Comparison of ENCODE assay signal across 8 cellular contexts in genomic region chr7:42235734-42236133, GRCh38. TPM values are rescaled to one million over a fixed set of nuclear protein-coding genes. Genes with fewer than 3 reads are reported as not detected.
DNase-seq lines count a peak whose midpoint lies in the region; ATAC-seq, FAIRE-seq and TF ChIP-seq lines count a peak whose summit lies in the region.

No MANE protein-coding gene starts in this region.

- 14% methylated on average over 12 of the region's 12 CpGs for WGBS in SK-N-SH (ENCODE audit: low lambda C conversion rate)
- WGBS in suprapubic skin = 4% methylated on average over 12 of the region's 12 CpGs

- peaks cover 7% of the 10 kb centered on the region for H3F3A ChIP-seq in SK-N-SH (replicated peaks; ENCODE audit: insufficient read depth)

- H3K9ac ChIP-seq in SK-N-SH (no peak overlapping the region), keratinocyte (ENCODE audit: control insufficient read depth, extremely low read depth, insufficient read depth, low read length) (peak overlapping the region; percentile 92)

- H3K27me3 ChIP-seq in SK-N-SH (ENCODE audit: insufficient read depth) (peaks cover 85% of the 10 kb centered on the region), keratinocyte (ENCODE audit: control insufficient read depth, extremely low read depth, insufficient read depth, low read length) (no peaks in the 10 kb centered on the region), suprapubic skin (no peaks in the 10 kb centered on the region)

- H3K4me2 ChIP-seq in SK-N-SH = peak overlapping the region; percentile 97
- peak overlapping the region; percentile 95 for H3K4me2 ChIP-seq in keratinocyte (ENCODE audit: control insufficient read depth, extremely low read depth, insufficient read depth, low read depth, low read length)

- H3K27me3 Mint-ChIP-seq in activated naive CD8-positive, alpha-beta T cell treated with anti-CD3 and anti-CD28 coated beads, Interleukin-2, amount 50 U/mL, for 24 hours = peaks cover 73% of the 10 kb centered on the region

- TF ChIP-seq POLR2A in suprapubic skin (IDR thresholded peaks at IDR 0.05) = no peak

- no peak for FAIRE-seq in keratinocyte (lab: Jason Lieb, UNC)

- peaks cover 9% of the 10 kb centered on the region for H3K4me1 Mint-ChIP-seq in activated naive CD8-positive, alpha-beta T cell treated with anti-CD3 and anti-CD28 coated beads, Interleukin-2, amount 50 U/mL, for 24 hours

- H3K9me1 ChIP-seq in keratinocyte (ENCODE audit: control insufficient read depth, extremely low read depth, insufficient read depth, low read length) = no peaks in the 10 kb centered on the region

- ATAC-seq in SK-N-SH treated with all-trans-retinoic acid at 6 μM for 48 hours = no peak; the same call in 2 of the 3 replicates
- no peak for ATAC-seq in activated naive CD8-positive, alpha-beta T cell treated with anti-CD3 and anti-CD28 coated beads, Interleukin-2, amount 50 U/mL, for 24 hours
- ATAC-seq in HG03159 (IDR thresholded peaks at IDR 0.05; ENCODE audit: unreplicated experiment) = no peak

- no peaks in the 10 kb centered on the region for H3K9me3 Mint-ChIP-seq in activated naive CD8-positive, alpha-beta T cell treated with anti-CD3 and anti-CD28 coated beads, Interleukin-2, amount 50 U/mL, for 24 hours

- CTCF ChIA-PET in SK-N-SH (lab: Yijun Ruan, JAX) = no interaction called here

- H3K4me3 Mint-ChIP-seq in activated naive CD8-positive, alpha-beta T cell treated with anti-CD3 and anti-CD28 coated beads, Interleukin-2, amount 50 U/mL, for 24 hours = peak overlapping the region; percentile 65

- no peaks in the 10 kb centered on the region for H3K79me2 ChIP-seq in SK-N-SH (ENCODE audit: insufficient read depth)
- peaks cover 30% of the 10 kb centered on the region for H3K79me2 ChIP-seq in keratinocyte (ENCODE audit: control insufficient read depth, insufficient read depth, low read length)

- H3K9me3 ChIP-seq in SK-N-SH = no peaks in the 10 kb centered on the region
- H3K9me3 ChIP-seq in keratinocyte (ENCODE audit: control insufficient read depth, low read depth, low read length) = no peaks in the 10 kb centered on the region
- no peaks in the 10 kb centered on the region for H3K9me3 ChIP-seq in suprapubic skin

- H3K27ac Mint-ChIP-seq in activated naive CD8-positive, alpha-beta T cell treated with anti-CD3 and anti-CD28 coated beads, Interleukin-2, amount 50 U/mL, for 24 hours = no peak overlapping the region

- H3K27ac ChIP-seq in SK-N-SH (ENCODE audit: low read depth in 2 of 2, low read length in 1 of 2) = no peak overlapping the region
- peak overlapping the region; percentile 93 for H3K27ac ChIP-seq in keratinocyte (ENCODE audit: control insufficient read depth, insufficient read depth, low read length)
- H3K27ac ChIP-seq in suprapubic skin = peak overlapping the region; percentile 97

- H3K36me3 Mint-ChIP-seq in activated naive CD8-positive, alpha-beta T cell treated with anti-CD3 and anti-CD28 coated beads, Interleukin-2, amount 50 U/mL, for 24 hours (ENCODE audit: low read depth) = no peaks in the 10 kb centered on the region

- H3K4me3 ChIP-seq in SK-N-SH (ENCODE audit: low read depth in 2 of 2, low read length in 1 of 2) (peak overlapping the region; percentile 49 to 72; a peak in 3 of 4 replicates), keratinocyte (ENCODE audit: control insufficient read depth in 2 of 3, extremely low read depth in 1 of 3, insufficient read depth in 2 of 3, low read depth in 1 of 3, low read length in 3 of 3) (peak overlapping the region; percentile 81 to 91 (median 89)), suprapubic skin (peak overlapping the region; percentile 79)

- H4K20me1 ChIP-seq in SK-N-SH (ENCODE audit: insufficient read depth) (no peaks in the 10 kb centered on the region), keratinocyte (ENCODE audit: control insufficient read depth, extremely low read depth, insufficient read depth, low read length) (no peaks in the 10 kb centered on the region)

- TF ChIP-seq EP300 in SK-N-SH (IDR thresholded peaks at IDR 0.05; ENCODE audit: borderline replicate concordance in 1 of 2, low read depth in 1 of 2, low read length in 1 of 2) = no peak
- no peak for TF ChIP-seq EP300 in suprapubic skin (IDR thresholded peaks at IDR 0.05)

- H3K9me2 ChIP-seq in SK-N-SH = no peaks in the 10 kb centered on the region

- POLR2A ChIA-PET in SK-N-SH (lab: Yijun Ruan, JAX) = no interaction called here

- H3K4me1 ChIP-seq in SK-N-SH (ENCODE audit: control insufficient read depth in 1 of 2, insufficient read depth in 2 of 2, low read depth in 1 of 2, low read length in 1 of 2) (peaks cover 0 to 4% of the 10 kb centered on the region in 2 experiments; a peak in 2 of 4 replicates), keratinocyte (ENCODE audit: control insufficient read depth, extremely low read depth, insufficient read depth, low read length) (peaks cover 60% of the 10 kb centered on the region), suprapubic skin (peaks cover 78% of the 10 kb centered on the region)

- peak overlapping the region; percentile 81 for H2AFZ ChIP-seq in SK-N-SH (ENCODE audit: low read depth)
- H2AFZ ChIP-seq in keratinocyte (ENCODE audit: control insufficient read depth, low read length) = peak overlapping the region; percentile 75

- H3K36me3 ChIP-seq in SK-N-SH (replicated peaks in 1 of 2; ENCODE audit: control insufficient read depth in 1 of 2, insufficient read depth in 2 of 2, low read length in 1 of 2) (no peaks in the 10 kb centered on the region), keratinocyte (ENCODE audit: control insufficient read depth in 2 of 2, extremely low read depth in 1 of 2, insufficient read depth in 2 of 2, low read length in 2 of 2) (no peaks in the 10 kb centered on the region), suprapubic skin (no peaks in the 10 kb centered on the region)

- no peak for TF ChIP-seq CTCF in SK-N-SH (IDR thresholded peaks at IDR 0.05)
- TF ChIP-seq CTCF in keratinocyte (optimal IDR thresholded peaks at IDR 0.05 in 1 of 3, IDR thresholded peaks at IDR 0.05 in 1 of 3, conservative IDR thresholded peaks at IDR 0.05 in 1 of 3; ENCODE audit: extremely low read depth in 1 of 3, insufficient read depth in 2 of 3, low read length in 3 of 3) = no peak
- TF ChIP-seq CTCF in suprapubic skin (IDR thresholded peaks at IDR 0.05) = no peak

- no peak for TF ChIP-seq RAD21 in SK-N-SH (IDR thresholded peaks at IDR 0.05; ENCODE audit: low read length)

- dilution Hi-C loops in keratinocyte (cut with MboI; ENCODE audit: extremely low pct_ligation_motif_present, low sequenced_read_pairs) = no loop called here

- DNase-seq in SK-N-SH = no peak
- DNase-seq in activated naive CD8-positive, alpha-beta T cell treated with anti-CD3 and anti-CD28 coated beads, Interleukin-2, amount 50 U/mL, for 24 hours = no peak
- DNase-seq in keratinocyte (ENCODE audit: low read depth, low spot score) = no peak
- DNase-seq in suprapubic skin (ENCODE audit: low spot score in 2 of 2) = peak in 1 of 2 donors; percentile 79
- DNase-seq in foreskin melanocyte = no peak
- DNase-seq in AML-193 (lab: John Stamatoyannopoulos, UW) = no peak

TF ChIP-seq in SK-N-SH, 30 proteins besides CTCF, POLR2A, EP300 and RAD21 (continues in another document):
- TF ChIP-seq TEAD4 (IDR thresholded peaks at IDR 0.05; ENCODE audit: borderline replicate concordance, insufficient read depth) (no peak), NRF1 (IDR thresholded peaks at IDR 0.05; ENCODE audit: low read depth, low read length) (no peak), NFIC (IDR thresholded peaks at IDR 0.05; ENCODE audit: borderline replicate concordance) (no peak), GABPA (IDR thresholded peaks at IDR 0.05; ENCODE audit: low read depth) (no peak), SMC3 (IDR thresholded peaks at IDR 0.05; ENCODE audit: low read depth, low read length) (no peak)

TF ChIP-seq in SK-N-SH treated with all-trans-retinoic acid at 6 μM for 48 hours, 23 proteins besides CTCF, POLR2A, EP300 and RAD21 (continues in another document):
- TF ChIP-seq POU6F1 (CRISPR knock-in tag; IDR thresholded peaks at IDR 0.05; ENCODE audit: borderline replicate concordance, low read depth) = no peak
- no peak for TF ChIP-seq ESRRG (CRISPR knock-in tag; IDR thresholded peaks at IDR 0.05)
- no peak for TF ChIP-seq TCF4 (CRISPR knock-in tag; IDR thresholded peaks at IDR 0.05; ENCODE audit: borderline replicate concordance)
- no peak for TF ChIP-seq CSRNP3 (CRISPR knock-in tag; IDR thresholded peaks at IDR 0.05)

RNA-seq across cellular contexts. Expression of gene GLI3, which starts 1.3 kb away (rescaled TPM):
- polyA plus RNA-seq in SK-N-SH (2012; rRNA removed) (0.08 and 0.10 TPM in 2 replicates), keratinocyte (2.0 to 3.7 TPM (median 3.6 TPM) in 3 replicates)
- polyA plus RNA-seq in SK-N-SH (2012; cell fraction: cytosol; rRNA removed) = 0.03 and 0.08 TPM in 2 replicates
- polyA plus RNA-seq in SK-N-SH (2012; cell fraction: nucleus; rRNA removed) = 0.01 and 0.05 TPM in 2 replicates
- polyA plus RNA-seq in keratinocyte (2011; ENCODE audit: low read depth) = 2.1 TPM
- 4.2 and 4.3 TPM in 2 replicates for polyA plus RNA-seq in keratinocyte (2011; cell fraction: cytosol; rRNA removed)
- polyA plus RNA-seq in keratinocyte (2011; cell fraction: nucleus; rRNA removed) = 10.5 and 13.0 TPM in 2 replicates
- 3.5 and 5.1 TPM in 2 replicates for polyA plus RNA-seq in keratinocyte (2012; ENCODE audit: low replicate concordance)
- polyA minus RNA-seq in keratinocyte = 14.7 to 24.0 TPM (median 15.6 TPM) in 3 replicates
- 8.2 TPM for polyA minus RNA-seq in keratinocyte (2011; cell fraction: cytosol; rRNA and poly(A)+ RNA removed)
- polyA minus RNA-seq in keratinocyte (2011; cell fraction: nucleus; rRNA and poly(A)+ RNA removed) = 13.1 and 21.2 TPM in 2 replicates
- total RNA-seq in suprapubic skin = 10 to 100 TPM; 23.1 to 41.3 (median 24.6) TPM

Comparison
In these comparisons a context has a peak if more than half of its experiments do, and no peak if none do; other contexts are left out.
1. H3K27ac ChIP-seq: peak in keratinocyte (single experiment) and suprapubic skin (single experiment); none in SK-N-SH (0 of 2).
2. Peak in every context shown above with its lines, with median percentiles within 50 percentile points of each other: H3K4me3 ChIP-seq.